In genomic region chr9:131204285-131204684, GRCh38 we compare ENCODE assay signal across 19 cellular contexts.
A peak's percentile ranks its signal among the peaks of the same experiment; 100 is the strongest.
DNase-seq lines count a peak whose midpoint lies in the region; ATAC-seq, FAIRE-seq and TF ChIP-seq lines count a peak whose summit lies in the region.
"Had no signal": no experiment of that assay in that cellular context is flagged by ENCODE, and none has a peak within 500 bp of the region (broad histone marks: within the 10 kb centered on the region; RNA-seq: fewer than 3 reads in every experiment).

No MANE protein-coding gene starts in this region.

- FAIRE-seq in A549 (lab: Jason Lieb, UNC): no peak
- FAIRE-seq: GM12891 had no signal

- H3K36me3 ChIP-seq in NT2/D1 (ENCODE audit: insufficient read depth, insufficient read length, low read length) (peaks cover 66% of the 10 kb centered on the region), body of pancreas (replicated peaks in 1 of 2; ENCODE audit: insufficient read depth in 1 of 2, low read depth in 2 of 2) (peaks cover 0 to 12% of the 10 kb centered on the region in 2 donors)

- H3K9me3 ChIP-seq in A549: no peaks in the 10 kb centered on the region
- no peaks in the 10 kb centered on the region for H3K9me3 ChIP-seq in NT2/D1 (ENCODE audit: insufficient read depth, low read length)
- no peaks in the 10 kb centered on the region for H3K9me3 ChIP-seq in body of pancreas
- H3K9me3 ChIP-seq: Peyer's patch, SJCRH30 had no signal

- no peak for TF ChIP-seq POLR2A in A549 (IDR thresholded peaks at IDR 0.05; ENCODE audit: low read length)
- no peak for TF ChIP-seq POLR2A in body of pancreas (IDR thresholded peaks at IDR 0.05)

- no peak overlapping the region for H3K27ac ChIP-seq in A549
- no peak overlapping the region for H3K27ac ChIP-seq in body of pancreas
- H3K27ac ChIP-seq: Peyer's patch, SJCRH30 had no signal

- H3K4me3 ChIP-seq in A549 (no peak overlapping the region), NT2/D1 (ENCODE audit: insufficient read length, low read depth) (no peak overlapping the region), body of pancreas (no peak overlapping the region)
- H3K4me3 ChIP-seq: Peyer's patch, SJCRH30 had no signal

- H3K4me2 ChIP-seq in A549: no peak overlapping the region

- 93% methylated on average over 8 of the region's 8 CpGs for WGBS in A549 (ENCODE audit: missing lambda C conversion rate)
- WGBS in body of pancreas, 2 donors: 90 to 94% methylated on average over 8 of the region's 8 CpGs

- no peak for TF ChIP-seq CTCF in A549 (IDR thresholded peaks at IDR 0.05)
- TF ChIP-seq CTCF in body of pancreas (IDR thresholded peaks at IDR 0.05): no peak

- CTCF ChIA-PET in A549 (lab: Yijun Ruan, JAX): interaction anchor here (1.0 to 1.4 kb wide), 3 partner anchors 11 to 79 kb away, joined by 3 read pairs; no protein-coding TSS in a partner anchor

- intact Hi-C loops in body of pancreas (cut with DNase I): no loop called here

- no peak overlapping the region for H3K9ac ChIP-seq in NT2/D1 (ENCODE audit: insufficient read length, low read depth)

- POLR2A ChIA-PET in A549 (lab: Yijun Ruan, JAX): no interaction called here

- DNase-seq in A549 (ENCODE audit: low read depth in 1 of 2, low spot score in 1 of 2) (no peak), ELF-1 (ENCODE audit: low read depth, low spot score) (peak; percentile 25), NT2/D1 (ENCODE audit: low read depth, low spot score) (peak; percentile 73), iPS DF 19.7 (ENCODE audit: low read depth, low spot score) (peak; percentile 20), NCI-H82 (lab: John Stamatoyannopoulos, UW) (no peak), body of pancreas (no peak), NCI-H2107 treated with DMSO at 0.1 percent for 48 hours (lab: John Stamatoyannopoulos, UW; ENCODE audit: unreplicated experiment) (no peak)
- DNase-seq: CD4-positive, CD25-positive, alpha-beta regulatory T cell; COR-L47; DND-41; MV-4-11; NCI-H1694; NCI-H2081; NCI-H748 treated with DMSO at 0.1 percent for 48 hours; Peyer's patch; SJCRH30; T-cell had no signal

- TF ChIP-seq EP300 in A549 (IDR thresholded peaks at IDR 0.05): no peak

- no peaks in the 10 kb centered on the region for H3K27me3 ChIP-seq in NT2/D1 (ENCODE audit: insufficient read depth, insufficient read length)
- H3K27me3 ChIP-seq in body of pancreas: no peaks in the 10 kb centered on the region
- H3K27me3 ChIP-seq: Peyer's patch, SJCRH30 had no signal

- H3K4me1 ChIP-seq in A549: no peaks in the 10 kb centered on the region
- no peaks in the 10 kb centered on the region for H3K4me1 ChIP-seq in NT2/D1 (ENCODE audit: insufficient read depth, insufficient read length)
- no peaks in the 10 kb centered on the region for H3K4me1 ChIP-seq in body of pancreas
- H3K4me1 ChIP-seq: Peyer's patch, SJCRH30 had no signal

- ATAC-seq in A549 (no peak), body of pancreas (no peak), GM21423 (IDR thresholded peaks at IDR 0.05; ENCODE audit: unreplicated experiment) (no peak)
- ATAC-seq: T-cell had no signal

- no peak for TF ChIP-seq RAD21 in A549 (conservative IDR thresholded peaks at IDR 0.05 in 1 of 2, IDR thresholded peaks at IDR 0.05 in 1 of 2)

TF ChIP-seq in A549, 52 proteins besides CTCF, POLR2A, EP300 and RAD21:
- TF ChIP-seq HES2 (IDR thresholded peaks at IDR 0.05) (no peak), MAFK (IDR thresholded peaks at IDR 0.05; ENCODE audit: partially characterized antibody) (peak; percentile 3)

Comparison
In these comparisons a context has a peak if more than half of its experiments do, and no peak if none do; other contexts are left out.
1. DNase-seq: peak in ELF-1 (single experiment), NT2/D1 (single experiment) and iPS DF 19.7 (single experiment); none in A549 (0 of 2), NCI-H82 (single experiment), body of pancreas (0 of 4) and NCI-H2107 treated with DMSO at 0.1 percent for 48 hours (single experiment).